ENCODE assay signal across 18 cellular contexts in genomic region chr1:69070660-69071373, GRCh38.
"Had no signal": no experiment of that assay in that cellular context is flagged by ENCODE, and none has a peak within 500 bp of the region (broad histone marks: within the 10 kb centered on the region; RNA-seq: fewer than 3 reads in every experiment).

No MANE protein-coding gene starts in this region.

- H3K4me3 ChIP-seq: esophagus squamous epithelium, gastroesophageal sphincter, left ventricle myocardium inferior, lower lobe of right lung, ovary, smooth muscle cell, tibial artery, upper lobe of left lung, uterus had no signal

- H3K27ac ChIP-seq: esophagus squamous epithelium, gastroesophageal sphincter, left ventricle myocardium inferior, lower lobe of right lung, ovary, tibial artery, upper lobe of left lung, uterus had no signal

- DNase-seq: effector memory CD8-positive, alpha-beta T cell; esophagus squamous epithelium; foreskin fibroblast; kidney; left cardiac atrium; left ventricle myocardium inferior; lower lobe of right lung; natural killer cell; ovary; right cardiac atrium; stimulated activated CD4-positive, alpha-beta T cell treated with anti-CD3 and anti-CD28 coated beads, Interleukin-4, amount 100 ng/mL, for 1 hour; stimulated activated CD8-positive, alpha-beta memory T cell treated with anti-CD3 and anti-CD28 coated beads, Interleukin-4, amount 100 ng/mL, for 48 hours; tibial artery; upper lobe of left lung; uterus had no signal

- ATAC-seq: effector memory CD8-positive, alpha-beta T cell; gastroesophageal sphincter; left cardiac atrium; lower lobe of right lung; natural killer cell; right cardiac atrium; stimulated activated effector memory CD8-positive, alpha-beta T cell treated with anti-CD3 and anti-CD28 coated beads, Interleukin-12 subunit alpha, Interleukin-12 subunit beta, amount 100 ng/mL, for 72 hours had no signal

- H3K4me1 ChIP-seq: esophagus squamous epithelium, gastroesophageal sphincter, left ventricle myocardium inferior, lower lobe of right lung, tibial artery, upper lobe of left lung, uterus had no signal

- H3K36me3 ChIP-seq: esophagus squamous epithelium, gastroesophageal sphincter, left ventricle myocardium inferior, lower lobe of right lung, ovary, tibial artery, upper lobe of left lung, uterus had no signal

- H3K4me2 ChIP-seq: smooth muscle cell had no signal

- H3K9me3 ChIP-seq: esophagus squamous epithelium, lower lobe of right lung, ovary, upper lobe of left lung, uterus had no signal

- H3K27me3 ChIP-seq: esophagus squamous epithelium, gastroesophageal sphincter, ovary, tibial artery, upper lobe of left lung, uterus had no signal
